In the genomic region with DNA sequence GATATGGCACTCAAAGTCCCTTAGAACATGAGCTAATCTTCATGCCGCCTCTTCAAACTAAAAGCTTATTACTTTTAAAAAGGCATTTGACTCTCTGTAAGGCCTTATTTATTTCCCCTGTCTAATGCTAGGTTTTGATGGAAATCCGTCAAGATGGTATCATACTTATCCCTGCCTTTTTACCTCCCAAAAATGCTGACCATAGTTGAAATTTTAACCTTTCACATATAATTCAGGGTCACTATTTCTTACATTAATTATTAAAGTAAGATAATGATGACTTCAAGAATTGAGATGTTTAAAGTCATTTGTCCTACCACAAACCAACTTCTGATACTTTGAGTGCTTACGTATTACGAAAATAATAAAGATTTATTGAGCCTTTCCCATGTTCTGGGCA, we compare ENCODE assay signal across 31 cellular contexts.
"Had no signal": no experiment of that assay in that cellular context is flagged by ENCODE, and none has a peak within 500 bp of the region (broad histone marks: within the 10 kb centered on the region; RNA-seq: fewer than 3 reads in every experiment).

No MANE protein-coding gene starts in this region.

- H3K27me3 ChIP-seq: pancreas, spleen, suprapubic skin, testis, tibial artery, transverse colon, upper lobe of right lung, uterus had no signal

- H3K4me2 ChIP-seq: smooth muscle cell had no signal

- H3K9me3 ChIP-seq: neutrophil, pancreas, psoas muscle, spleen, suprapubic skin, testis, transverse colon, upper lobe of right lung, uterus had no signal

- H3K27ac Mint-ChIP-seq: naive thymus-derived CD8-positive, alpha-beta T cell; natural killer cell treated with Interleukin-12 subunit alpha and Interleukin-12 subunit beta and Interleukin-15 and Interleukin-18, amount 100 ng/mL, for 72 hours; nephron progenitor cell; progenitor cell of endocrine pancreas; stimulated activated memory B cell treated with anti-CD40 and anti-IgM and Interleukin-4, amounts not matched to agents 10 μg/mL and 1 μg/mL and 100 μg/mL, for 72 hours; stimulated activated naive CD8-positive, alpha-beta T cell treated with anti-CD3 and anti-CD28 coated beads, Interleukin-15, amount 100 ng/mL, for 72 hours; type B pancreatic cell had no signal

- H3K4me3 ChIP-seq: pancreas, psoas muscle, skin epidermis, smooth muscle cell, spleen, suprapubic skin, testis, tibial artery, transverse colon, upper lobe of right lung, uterus had no signal

- H3K9me3 Mint-ChIP-seq: natural killer cell treated with Interleukin-12 subunit alpha and Interleukin-12 subunit beta and Interleukin-15 and Interleukin-18, amount 100 ng/mL, for 72 hours; neural crest cell; stimulated activated memory B cell treated with anti-CD40 and anti-IgM and Interleukin-4, amounts not matched to agents 10 μg/mL and 1 μg/mL and 100 μg/mL, for 72 hours; stimulated activated naive CD8-positive, alpha-beta T cell treated with anti-CD3 and anti-CD28 coated beads, Interleukin-15, amount 100 ng/mL, for 72 hours; type B pancreatic cell had no signal

- H3K4me3 Mint-ChIP-seq: naive thymus-derived CD8-positive, alpha-beta T cell; natural killer cell treated with Interleukin-12 subunit alpha and Interleukin-12 subunit beta and Interleukin-15 and Interleukin-18, amount 100 ng/mL, for 72 hours; nephron progenitor cell; neural crest cell; stimulated activated memory B cell treated with anti-CD40 and anti-IgM and Interleukin-4, amounts not matched to agents 10 μg/mL and 1 μg/mL and 100 μg/mL, for 72 hours; stimulated activated naive CD8-positive, alpha-beta T cell treated with anti-CD3 and anti-CD28 coated beads, Interleukin-15, amount 100 ng/mL, for 72 hours; type B pancreatic cell had no signal

- H3K4me1 ChIP-seq: pancreas, psoas muscle, spleen, suprapubic skin, testis, tibial artery, transverse colon, upper lobe of right lung, uterus had no signal

- H3K36me3 ChIP-seq: neutrophil, pancreas, spleen, suprapubic skin, tibial artery, transverse colon, upper lobe of right lung, uterus had no signal

- H3K4me1 Mint-ChIP-seq: nephron progenitor cell; neural crest cell; stimulated activated memory B cell treated with anti-CD40 and anti-IgM and Interleukin-4, amounts not matched to agents 10 μg/mL and 1 μg/mL and 100 μg/mL, for 72 hours; stimulated activated naive CD8-positive, alpha-beta T cell treated with anti-CD3 and anti-CD28 coated beads, Interleukin-15, amount 100 ng/mL, for 72 hours had no signal

- FAIRE-seq: pancreas had no signal

- H3K27me3 Mint-ChIP-seq: natural killer cell treated with Interleukin-12 subunit alpha and Interleukin-12 subunit beta and Interleukin-15 and Interleukin-18, amount 100 ng/mL, for 72 hours; progenitor cell of endocrine pancreas; stimulated activated memory B cell treated with anti-CD40 and anti-IgM and Interleukin-4, amounts not matched to agents 10 μg/mL and 1 μg/mL and 100 μg/mL, for 72 hours; stimulated activated naive CD8-positive, alpha-beta T cell treated with anti-CD3 and anti-CD28 coated beads, Interleukin-15, amount 100 ng/mL, for 72 hours had no signal

- DNase-seq: naive thymus-derived CD8-positive, alpha-beta T cell; nephron progenitor cell; nucleus accumbens; pancreas; psoas muscle; right cardiac atrium; spleen; stimulated activated CD4-positive, alpha-beta T cell treated with anti-CD3 and anti-CD28 coated beads, Interleukin-12 subunit alpha, Interleukin-12 subunit beta, amount 100 ng/mL, for 4 hours; stimulated activated CD4-positive, alpha-beta T cell treated with anti-CD3 and anti-CD28 coated beads, Interleukin-1b, Interleukin-23, amount 100 ng/mL, for 48 hours; stimulated activated CD4-positive, alpha-beta T cell treated with anti-CD3 and anti-CD28 coated beads, Interleukin-4, amount 100 ng/mL, for 1 hour; stimulated activated CD4-positive, alpha-beta T cell treated with anti-CD3 and anti-CD28 coated beads, Interleukin-4, amount 100 ng/mL, for 4 hours; stimulated activated CD8-positive, alpha-beta memory T cell treated with anti-CD3 and anti-CD28 coated beads, Interleukin-4, amount 100 ng/mL, for 48 hours; stimulated activated naive CD4-positive, alpha-beta T cell; stimulated activated naive CD8-positive, alpha-beta T cell treated with anti-CD3 and anti-CD28 coated beads, Interleukin-15, amount 100 ng/mL, for 72 hours; stimulated activated naive CD8-positive, alpha-beta T cell treated with anti-CD3 and anti-CD28 coated beads, Interleukin-15, Interleukin-2, amounts not matched to agents 100 U/mL and 50 U/mL, for 24 hours; substantia nigra; testis; tibial artery; transverse colon; upper lobe of right lung; uterus had no signal

- ATAC-seq: naive thymus-derived CD8-positive, alpha-beta T cell; natural killer cell treated with Interleukin-12 subunit alpha and Interleukin-12 subunit beta and Interleukin-15 and Interleukin-18, amount 100 ng/mL, for 72 hours; pancreas; psoas muscle; right cardiac atrium; sciatic nerve; stimulated activated memory B cell treated with anti-CD40 and anti-IgM and Interleukin-4, amounts not matched to agents 10 μg/mL and 1 μg/mL and 100 μg/mL, for 72 hours; stimulated activated naive CD8-positive, alpha-beta T cell treated with anti-CD3 and anti-CD28 coated beads, Interleukin-15, amount 100 ng/mL, for 72 hours; stimulated activated naive CD8-positive, alpha-beta T cell treated with anti-CD3 and anti-CD28 coated beads, Interleukin-15, Interleukin-2, amounts not matched to agents 100 U/mL and 50 U/mL, for 24 hours; upper lobe of right lung had no signal

- H3K36me3 Mint-ChIP-seq: naive thymus-derived CD8-positive, alpha-beta T cell; natural killer cell treated with Interleukin-12 subunit alpha and Interleukin-12 subunit beta and Interleukin-15 and Interleukin-18, amount 100 ng/mL, for 72 hours; stimulated activated memory B cell treated with anti-CD40 and anti-IgM and Interleukin-4, amounts not matched to agents 10 μg/mL and 1 μg/mL and 100 μg/mL, for 72 hours; type B pancreatic cell had no signal

- H3K27ac ChIP-seq: neutrophil, pancreas, psoas muscle, skin epidermis, spleen, suprapubic skin, testis, tibial artery, transverse colon, upper lobe of right lung, uterus had no signal
